Comparison of ENCODE assay signal across 12 cellular contexts in the genomic region with DNA sequence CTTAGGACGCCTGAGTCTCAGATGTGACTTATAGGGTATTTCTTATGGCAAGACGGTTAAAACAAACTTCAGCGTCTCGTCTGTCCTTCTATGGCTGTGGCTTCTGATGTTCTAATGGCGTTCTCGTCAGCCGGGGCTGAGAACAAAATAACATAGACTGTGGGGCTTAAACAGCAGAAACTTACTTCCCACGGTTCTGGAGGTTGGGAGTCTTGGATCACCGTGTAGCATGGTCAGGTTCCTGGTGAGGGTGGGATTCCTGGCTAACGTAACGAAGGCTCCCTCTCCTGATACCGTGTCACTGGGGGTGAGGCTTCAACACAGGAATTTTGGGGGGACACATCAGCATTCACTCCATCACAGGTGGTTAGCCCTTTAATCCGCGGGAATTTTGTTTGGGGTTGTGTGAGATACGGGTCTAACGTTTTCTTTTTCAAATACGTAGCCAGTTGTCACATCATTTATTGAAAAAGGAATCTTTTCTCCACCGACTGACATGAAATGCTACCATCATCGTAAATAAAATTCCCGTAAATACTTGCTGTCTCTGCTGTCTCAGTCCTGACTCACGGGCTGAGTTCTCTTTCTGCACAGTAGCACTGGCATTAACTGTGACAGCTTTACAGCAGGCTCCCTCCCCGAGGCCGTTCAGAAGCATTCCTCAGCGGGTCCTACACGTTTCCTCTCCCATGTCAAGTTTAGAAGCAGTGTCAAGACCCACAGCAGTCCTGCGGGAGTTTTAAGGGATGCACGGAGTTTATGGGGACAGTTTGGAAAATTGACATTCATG. TPM values are rescaled to one million over a fixed set of nuclear protein-coding genes. Genes with fewer than 3 reads are reported as not detected.
DNase-seq lines count a peak whose midpoint lies in the region; ATAC-seq and TF ChIP-seq lines count a peak whose summit lies in the region.
"Had no signal": no experiment of that assay in that cellular context is flagged by ENCODE, and none has a peak within 500 bp of the region (broad histone marks: within the 10 kb centered on the region; RNA-seq: fewer than 3 reads in every experiment).

No MANE protein-coding gene starts in this region.

- no peak overlapping the region for H3K4me3 ChIP-seq in mammary epithelial cell (replicated peaks in 1 of 3; ENCODE audit: insufficient read depth in 1 of 3, low read depth in 2 of 3, low read length in 3 of 3)
- no peak overlapping the region for H3K4me3 ChIP-seq in right lobe of liver
- H3K4me3 ChIP-seq in testis = no peak overlapping the region

- TF ChIP-seq CTCF in mammary epithelial cell (conservative IDR thresholded peaks at IDR 0.05 in 1 of 2, IDR thresholded peaks at IDR 0.05 in 1 of 2; ENCODE audit: extremely low read depth in 1 of 2, insufficient read depth in 1 of 2, low read depth in 1 of 2, low read length in 2 of 2) (no peak), right lobe of liver (IDR thresholded peaks at IDR 0.05) (no peak), testis (IDR thresholded peaks at IDR 0.05) (no peak)

- H3K9me3 Mint-ChIP-seq in natural killer cell treated with Interleukin-12 subunit alpha and Interleukin-12 subunit beta and Interleukin-15 and Interleukin-18, amount 100 ng/mL, for 72 hours = no peaks in the 10 kb centered on the region
- H3K9me3 Mint-ChIP-seq: activated naive CD4-positive, alpha-beta T cell treated with anti-CD3 and anti-CD28 coated beads, Interleukin-2, amount 50 U/mL, for 72 hours; memory B cell; T-cell had no signal

- dilution Hi-C loops in mammary epithelial cell (cut with HindIII; ENCODE audit: low sequenced_read_pairs) = no loop called here

- WGBS in mammary epithelial cell (ENCODE audit: low coverage, missing lambda C conversion rate) = 75% methylated on average over 23 of the region's 27 CpGs
- whole genome bisulfite sequencing in right lobe of liver (ENCODE audit: insufficient coverage, low coverage, low lambda C conversion rate, missing lambda C conversion rate) = 74% methylated on average over 20 of the region's 27 CpGs
- WGBS in testis, 2 donors = 80 to 83% methylated on average over 27 of the region's 27 CpGs

- H3K4me3 Mint-ChIP-seq in natural killer cell treated with Interleukin-12 subunit alpha and Interleukin-12 subunit beta and Interleukin-15 and Interleukin-18, amount 100 ng/mL, for 72 hours = no peak overlapping the region
- H3K4me3 Mint-ChIP-seq: memory B cell, T-cell had no signal

- H3K79me2 ChIP-seq in mammary epithelial cell (ENCODE audit: insufficient read depth, low read length) = no peaks in the 10 kb centered on the region

- in situ Hi-C loops in mammary epithelial cell (cut with MboI; ENCODE audit: low sequenced_read_pairs in 2 of 2) = loop anchor here (10.0 kb wide), 2 partner anchors 149 to 169 kb away; no protein-coding TSS in a partner anchor

- H3K27me3 Mint-ChIP-seq in natural killer cell treated with Interleukin-12 subunit alpha and Interleukin-12 subunit beta and Interleukin-15 and Interleukin-18, amount 100 ng/mL, for 72 hours = peaks cover 0 to 10% of the 10 kb centered on the region in 2 donors
- H3K27me3 Mint-ChIP-seq: T-cell had no signal

- TSS peak; percentile 16 for BruUV-seq in mammary epithelial cell (replicated peaks; lab: Mats Ljungman, UMichigan)

- no peak overlapping the region for H3K9ac ChIP-seq in mammary epithelial cell (ENCODE audit: insufficient read depth, low read length)

- no peak overlapping the region for H2AFZ ChIP-seq in mammary epithelial cell (ENCODE audit: low read depth, low read length)

- CTCF ChIA-PET in mammary epithelial cell (lab: Charles Lee; ENCODE audit: low non-redundant PET) = no interaction called here

- H3K4me1 Mint-ChIP-seq in natural killer cell treated with Interleukin-12 subunit alpha and Interleukin-12 subunit beta and Interleukin-15 and Interleukin-18, amount 100 ng/mL, for 72 hours (ENCODE audit: low read depth in 2 of 2) = peaks cover 4 to 9% of the 10 kb centered on the region in 2 donors

- H3K4me1 ChIP-seq in mammary epithelial cell (ENCODE audit: insufficient read depth, low read length) = peaks cover 6% of the 10 kb centered on the region
- peaks cover 0 to 12% (median 3%) of the 10 kb centered on the region in 4 donors for H3K4me1 ChIP-seq in right lobe of liver
- H3K4me1 ChIP-seq in testis = peaks cover 36% of the 10 kb centered on the region

- H3K4me2 ChIP-seq in mammary epithelial cell (ENCODE audit: insufficient read depth, low read depth, low read length) = no peak overlapping the region

- ATAC-seq in right lobe of liver (no peak), GM21737 (IDR thresholded peaks at IDR 0.05; ENCODE audit: unreplicated experiment) (no peak)
- ATAC-seq in natural killer cell treated with Interleukin-12 subunit alpha and Interleukin-12 subunit beta and Interleukin-15 and Interleukin-18, amount 100 ng/mL, for 72 hours = no peak
- ATAC-seq in stimulated activated naive CD8-positive, alpha-beta T cell treated with anti-CD3 and anti-CD28 coated beads, Interleukin-15, Interleukin-2, amounts not matched to agents 100 U/mL and 50 U/mL, for 24 hours = no peak
- ATAC-seq: activated naive CD4-positive, alpha-beta T cell treated with anti-CD3 and anti-CD28 coated beads, Interleukin-2, amount 50 U/mL, for 72 hours; T-cell had no signal

- H3K27ac ChIP-seq in mammary epithelial cell (ENCODE audit: insufficient read depth, low read depth, low read length) (no peak overlapping the region), right lobe of liver (peak overlapping the region; percentile 62 to 83 (median 73)), testis (peak overlapping the region; percentile 87 to 94)

- H3K9me3 ChIP-seq in mammary epithelial cell (replicated peaks; ENCODE audit: insufficient read depth, low read length) (no peaks in the 10 kb centered on the region), right lobe of liver (no peaks in the 10 kb centered on the region), testis (no peaks in the 10 kb centered on the region)

- H3K27me3 ChIP-seq in mammary epithelial cell (ENCODE audit: insufficient read depth, low read length) = no peaks in the 10 kb centered on the region
- no peaks in the 10 kb centered on the region for H3K27me3 ChIP-seq in right lobe of liver
- no peaks in the 10 kb centered on the region for H3K27me3 ChIP-seq in testis

- no peak for TF ChIP-seq POLR2A in right lobe of liver (IDR thresholded peaks at IDR 0.05)
- no peak for TF ChIP-seq POLR2A in testis (IDR thresholded peaks at IDR 0.05)

- H3K27ac Mint-ChIP-seq in natural killer cell treated with Interleukin-12 subunit alpha and Interleukin-12 subunit beta and Interleukin-15 and Interleukin-18, amount 100 ng/mL, for 72 hours = no peak overlapping the region
- H3K27ac Mint-ChIP-seq: memory B cell had no signal

- DNase-seq in LHCN-M2 (ENCODE audit: low read depth) (peak; percentile 74), mammary epithelial cell (no peak), right lobe of liver (no peak), testis (peak; percentile 10), NAMALWA (ENCODE audit: low spot score) (no peak)
- DNase-seq in natural killer cell treated with Interleukin-12 subunit alpha and Interleukin-12 subunit beta and Interleukin-15 and Interleukin-18, amount 100 ng/mL, for 72 hours (ENCODE audit: low spot score) = no peak
- no peak for DNase-seq in stimulated activated naive CD8-positive, alpha-beta T cell treated with anti-CD3 and anti-CD28 coated beads, Interleukin-15, Interleukin-2, amounts not matched to agents 100 U/mL and 50 U/mL, for 24 hours
- DNase-seq: NCI-H1417 had no signal

- no peaks in the 10 kb centered on the region for H3K36me3 Mint-ChIP-seq in natural killer cell treated with Interleukin-12 subunit alpha and Interleukin-12 subunit beta and Interleukin-15 and Interleukin-18, amount 100 ng/mL, for 72 hours
- H3K36me3 Mint-ChIP-seq: activated naive CD4-positive, alpha-beta T cell treated with anti-CD3 and anti-CD28 coated beads, Interleukin-2, amount 50 U/mL, for 72 hours; memory B cell had no signal

- H4K20me1 ChIP-seq in mammary epithelial cell (ENCODE audit: insufficient read depth, low read length) = no peaks in the 10 kb centered on the region

- intact Hi-C loops in mammary epithelial cell (cut with micrococcal nuclease) = loop anchor here (10.0 kb wide), 1 partner anchor 89 kb away; no protein-coding TSS in a partner anchor
- intact Hi-C loops in right lobe of liver (cut with DNase I) = no loop called here
- intact Hi-C loops in testis (cut with DNase I; ENCODE audit: low total_unique reads) = no loop called here

- H3K36me3 ChIP-seq in mammary epithelial cell (ENCODE audit: insufficient read depth, low read length) (no peaks in the 10 kb centered on the region), right lobe of liver (no peaks in the 10 kb centered on the region), testis (ENCODE audit: low read depth, missing control alignments) (no peaks in the 10 kb centered on the region)

RNA-seq across cellular contexts. Expression of a gene that starts 8.1 kb away (rescaled TPM):
- total RNA-seq in LHCN-M2 (2014; rRNA removed) (25.5 and 31.3 TPM in 2 replicates), mammary epithelial cell (10 to 100 TPM; 19.3 to 25.0 TPM), right lobe of liver (10 to 100 TPM; 10.5 to 22.0 (median 13.7) TPM), testis (10 to 100 TPM; 49.9 to 55.9 TPM)
- polyA plus RNA-seq in LHCN-M2 (2012) = 37.5 TPM
- polyA plus RNA-seq in mammary epithelial cell (14.1 TPM), testis (ENCODE audit: insufficient read depth, low read depth, low replicate concordance) (63.3 TPM)
- 9.7 TPM for polyA minus RNA-seq in mammary epithelial cell
- total RNA-seq in natural killer cell treated with Interleukin-12 subunit alpha and Interleukin-12 subunit beta and Interleukin-15 and Interleukin-18, amount 100 ng/mL, for 72 hours = 10 to 100 TPM; 16.5 to 23.5 TPM

Comparison
In these comparisons a context has a peak if more than half of its experiments do, and no peak if none do; other contexts are left out.
1. DNase-seq: peak in LHCN-M2 (single experiment) and testis (single experiment); none in mammary epithelial cell (single experiment), right lobe of liver (0 of 3), natural killer cell treated with Interleukin-12 subunit alpha and Interleukin-12 subunit beta and Interleukin-15 and Interleukin-18, amount 100 ng/mL, for 72 hours (single experiment), NAMALWA (single experiment) and stimulated activated naive CD8-positive, alpha-beta T cell treated with anti-CD3 and anti-CD28 coated beads, Interleukin-15, Interleukin-2, amounts not matched to agents 100 U/mL and 50 U/mL, for 24 hours (single experiment).